In the genomic region with DNA sequence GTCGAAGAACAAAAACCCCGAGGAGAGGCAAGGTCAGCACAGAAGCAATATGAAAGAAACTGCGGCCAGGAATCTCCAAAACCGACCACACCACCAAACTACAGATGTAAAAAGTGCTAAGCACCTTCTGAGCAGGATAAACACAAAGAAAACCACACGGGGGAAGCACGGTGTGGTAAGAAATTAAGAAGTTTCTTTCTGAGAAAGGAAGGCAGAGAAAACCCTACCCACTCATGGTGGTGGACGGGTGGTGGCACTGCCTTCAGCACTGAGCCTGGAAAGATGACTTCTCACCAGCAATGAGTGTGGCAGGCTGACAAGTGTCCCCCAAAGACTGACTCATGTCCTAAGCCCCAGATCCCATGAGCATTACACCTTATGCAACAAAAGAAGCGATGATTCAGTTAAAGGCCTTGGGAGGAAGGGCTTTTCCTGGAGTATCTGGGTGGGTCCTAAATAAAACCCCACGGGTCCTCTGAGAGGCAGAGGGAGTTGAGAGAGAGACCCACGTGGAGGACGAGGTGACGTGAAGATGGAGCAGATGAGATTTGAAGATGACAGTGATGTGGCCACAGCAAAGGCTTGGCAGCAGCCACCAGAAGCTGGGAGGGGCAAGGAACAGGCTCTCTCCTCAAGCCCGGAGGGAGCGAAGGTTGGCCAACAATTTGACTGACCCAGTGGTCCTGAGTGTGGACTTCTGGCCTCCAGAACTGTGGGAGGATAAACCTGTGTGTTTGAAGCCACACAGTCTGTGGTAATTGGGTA, we compare ENCODE assay signal across 8 cellular contexts.
A peak's percentile ranks its signal among the peaks of the same experiment; 100 is the strongest.
DNase-seq lines count a peak whose midpoint lies in the region; ATAC-seq, FAIRE-seq and TF ChIP-seq lines count a peak whose summit lies in the region.

No MANE protein-coding gene starts in this region.

- H3K4me1 ChIP-seq in PC-3 (ENCODE audit: insufficient read depth, low read length): 0 out of 2 replicates have a peak, but pooled peaks cover 6% of the 10 kb centered on the region
- no peaks in the 10 kb centered on the region for H3K4me1 ChIP-seq in left lung

- TF ChIP-seq CTCF in PC-3 (conservative IDR thresholded peaks at IDR 0.05; ENCODE audit: low read depth, low read length): no peak
- no peak for TF ChIP-seq CTCF in left lung (IDR thresholded peaks at IDR 0.05)

- intact Hi-C loops in PC-3 (cut with micrococcal nuclease): no loop called here
- intact Hi-C loops in left lung (cut with DNase I): no loop called here

- H3K4me2 ChIP-seq in PC-3 (ENCODE audit: low read length): no peak overlapping the region

- no TSS peak for BruUV-seq in PC-3 (replicated peaks; lab: Mats Ljungman, UMichigan)

- H3K27me3 ChIP-seq in PC-3 (ENCODE audit: low read length) (no peaks in the 10 kb centered on the region), left lung (no peaks in the 10 kb centered on the region)

- H3K9me3 ChIP-seq in PC-3 (ENCODE audit: low read length) (no peaks in the 10 kb centered on the region), left lung (no peaks in the 10 kb centered on the region)

- H3K4me3 ChIP-seq in PC-3 (ENCODE audit: low read length): no peak overlapping the region
- no peak overlapping the region for H3K4me3 ChIP-seq in left lung

- H2AFZ ChIP-seq in PC-3 (ENCODE audit: low read length): no peak overlapping the region

- no peak overlapping the region for H3K9ac ChIP-seq in PC-3 (ENCODE audit: low read length)

- POLR2A ChIA-PET in PC-3 (lab: Charles Lee; ENCODE audit: unreplicated experiment): no interaction called here

- no peaks in the 10 kb centered on the region for H3K79me2 ChIP-seq in PC-3 (ENCODE audit: low read length)

- no peak for FAIRE-seq in HTR-8/SVneo (lab: Jason Lieb, UNC)

- H3K36me3 ChIP-seq in PC-3 (ENCODE audit: low read depth, low read length) (peaks cover 80% of the 10 kb centered on the region), left lung (peaks cover 0 to 57% of the 10 kb centered on the region in 2 donors)

- DNase-seq in activated gamma-delta T cell treated with Interleukin-2 at 50 U/mL for 16 hours (peak; percentile 42), activated gamma-delta T cell (lab: John Stamatoyannopoulos, UW) (no peak), PC-3 (peak; percentile 54), iPS-NIHi11 (ENCODE audit: low spot score) (no peak), left lung (no peak), HTR-8/SVneo (ENCODE audit: insufficient read length, low spot score) (no peak)
- peak; percentile 55 for DNase-seq in central memory CD4-positive, alpha-beta T cell
- peak; percentile 21 to 34 for DNase-seq in stimulated activated CD8-positive, alpha-beta memory T cell treated with anti-CD3 and anti-CD28 coated beads, Interleukin-7, amount 100 ng/mL, for 4 hours (ENCODE audit: low read depth in 2 of 2)

- CTCF ChIA-PET in PC-3 (lab: Charles Lee): no interaction called here

- no peaks in the 10 kb centered on the region for H3K9me2 ChIP-seq in PC-3 (replicated peaks; ENCODE audit: low read length)

- H3F3A ChIP-seq in PC-3 (ENCODE audit: low read length, unreplicated experiment): no peaks in the 10 kb centered on the region

- H3K27ac ChIP-seq in PC-3 (ENCODE audit: low read length): no peak overlapping the region
- no peak overlapping the region for H3K27ac ChIP-seq in left lung

- ATAC-seq in PC-3 (peak; percentile 9; the same call in 1 of the 2 replicates), left lung (no peak)

- no peaks in the 10 kb centered on the region for H4K20me1 ChIP-seq in PC-3 (ENCODE audit: low read length)

Comparison
In these comparisons a context has a peak if more than half of its experiments do, and no peak if none do; other contexts are left out.
1. DNase-seq: peak in activated gamma-delta T cell treated with Interleukin-2 at 50 U/mL for 16 hours (single experiment), PC-3 (single experiment), central memory CD4-positive, alpha-beta T cell (single experiment) and stimulated activated CD8-positive, alpha-beta memory T cell treated with anti-CD3 and anti-CD28 coated beads, Interleukin-7, amount 100 ng/mL, for 4 hours (2 of 2); none in activated gamma-delta T cell (single experiment), iPS-NIHi11 (single experiment), left lung (0 of 2) and HTR-8/SVneo (single experiment).